In genomic region chr10:69576334-69577011, GRCh38 we compare ENCODE assay signal across 3 cellular contexts.
TF ChIP-seq lines count a peak whose summit lies in the region.

No MANE protein-coding gene starts in this region.

TF ChIP-seq in SK-N-SH, 30 proteins besides CTCF, POLR2A, EP300 and RAD21 (continued from another document):
- TF ChIP-seq IRF3 (IDR thresholded peaks at IDR 0.05; ENCODE audit: low read depth, low read length) (no peak), SIN3A (IDR thresholded peaks at IDR 0.05; ENCODE audit: borderline replicate concordance, low read depth, low read length) (no peak), TAF1 (IDR thresholded peaks at IDR 0.05; ENCODE audit: borderline replicate concordance, low read depth, low read length) (no peak), SMC3 (IDR thresholded peaks at IDR 0.05; ENCODE audit: low read depth, low read length) (no peak), FOXJ3 (CRISPR knock-in tag; IDR thresholded peaks at IDR 0.05) (no peak), TCF12 (IDR thresholded peaks at IDR 0.05) (no peak)

TF ChIP-seq in SK-N-SH treated with all-trans-retinoic acid at 6 μM for 48 hours, 23 proteins besides CTCF, POLR2A, EP300 and RAD21 (continued from another document):
- no peak for TF ChIP-seq TSHZ2 (CRISPR knock-in tag; IDR thresholded peaks at IDR 0.05)
- no peak for TF ChIP-seq RARB (CRISPR knock-in tag; IDR thresholded peaks at IDR 0.05)
- no peak for TF ChIP-seq ARNTL (CRISPR knock-in tag; IDR thresholded peaks at IDR 0.05; ENCODE audit: borderline replicate concordance, low read depth)
- no peak for TF ChIP-seq CSRNP3 (CRISPR knock-in tag; IDR thresholded peaks at IDR 0.05)
- TF ChIP-seq PATZ1 (CRISPR knock-in tag; IDR thresholded peaks at IDR 0.05; ENCODE audit: borderline replicate concordance) = no peak
- no peak for TF ChIP-seq PPARA (CRISPR knock-in tag; IDR thresholded peaks at IDR 0.05; ENCODE audit: borderline replicate concordance)
TF ChIP-seq in SK-N-SH treated with all-trans-retinoic acid at 6 μM for 48 hours: peak in this region for 0.

TF ChIP-seq in WTC11, 78 proteins besides CTCF, POLR2A, EP300 and RAD21 (continued from another document):
- no peak for TF ChIP-seq RORB (CRISPR knock-in tag; IDR thresholded peaks at IDR 0.05)
